Comparison of ENCODE assay signal across 23 cellular contexts in genomic region chr18:53165770-53166169, GRCh38.
DNase-seq lines count a peak whose midpoint lies in the region; ATAC-seq and TF ChIP-seq lines count a peak whose summit lies in the region.
"Had no signal": no experiment of that assay in that cellular context is flagged by ENCODE, and none has a peak within 500 bp of the region (broad histone marks: within the 10 kb centered on the region; RNA-seq: fewer than 3 reads in every experiment).

No MANE protein-coding gene starts in this region.

- no peak overlapping the region for H3K9ac ChIP-seq in MM.1S (ENCODE audit: low read length)

- H3K27ac ChIP-seq in MM.1S (ENCODE audit: low read length) (no peak overlapping the region), gastroesophageal sphincter (no peak overlapping the region)
- H3K27ac ChIP-seq: SK-N-MC had no signal

- no peak for TF ChIP-seq EP300 in gastroesophageal sphincter (IDR thresholded peaks at IDR 0.05)

- TF ChIP-seq POLR2A in gastroesophageal sphincter (IDR thresholded peaks at IDR 0.05), result no peak

- no peak overlapping the region for H2AFZ ChIP-seq in MM.1S (ENCODE audit: low read length)

- no peak for TF ChIP-seq CTCF in MM.1S (IDR thresholded peaks at IDR 0.05; ENCODE audit: low read length)
- TF ChIP-seq CTCF in gastroesophageal sphincter (IDR thresholded peaks at IDR 0.05), result no peak

- no peaks in the 10 kb centered on the region for H3F3A ChIP-seq in MM.1S (ENCODE audit: insufficient read depth, low read length)

- H3K9me3 ChIP-seq in MM.1S (replicated peaks; ENCODE audit: insufficient read depth, low read length), result no peaks in the 10 kb centered on the region
- no peaks in the 10 kb centered on the region for H3K9me3 ChIP-seq in gastroesophageal sphincter
- H3K9me3 ChIP-seq: Caco-2 had no signal

- H3K27me3 ChIP-seq in MM.1S (replicated peaks; ENCODE audit: insufficient read depth, low read length) (no peaks in the 10 kb centered on the region), gastroesophageal sphincter (no peaks in the 10 kb centered on the region)

- peak; percentile 93 for ATAC-seq in GM18867 (IDR thresholded peaks at IDR 0.05; ENCODE audit: unreplicated experiment)
- ATAC-seq in GM21717 (IDR thresholded peaks at IDR 0.05; ENCODE audit: unreplicated experiment), result peak; percentile 61
- ATAC-seq in gastroesophageal sphincter, result no peak

- no peaks in the 10 kb centered on the region for H3K4me1 ChIP-seq in MM.1S (ENCODE audit: low read length)
- no peaks in the 10 kb centered on the region for H3K4me1 ChIP-seq in gastroesophageal sphincter
- H3K4me1 ChIP-seq: Caco-2 had no signal

- H3K79me2 ChIP-seq in MM.1S (ENCODE audit: low read length), result no peaks in the 10 kb centered on the region

- 44 to 65% methylated on average over 1 of the region's 1 CpG for WGBS in gastroesophageal sphincter (ENCODE audit: low coverage in 1 of 2), 2 donors

- H3K4me2 ChIP-seq in MM.1S (ENCODE audit: low read depth, low read length), result no peak overlapping the region

- H4K20me1 ChIP-seq in MM.1S (ENCODE audit: insufficient read depth, low read length), result no peaks in the 10 kb centered on the region

- H3K4me3 ChIP-seq in MM.1S (ENCODE audit: low read length), result no peak overlapping the region
- no peak overlapping the region for H3K4me3 ChIP-seq in gastroesophageal sphincter
- H3K4me3 ChIP-seq: SK-N-MC had no signal

- DNase-seq in MM.1S, result peak; percentile 7
- no peak for DNase-seq in DMS153 (lab: John Stamatoyannopoulos, UW)
- DNase-seq in COLO668 (lab: John Stamatoyannopoulos, UW; ENCODE audit: unreplicated experiment), result no peak
- DNase-seq in NOMO-1 (lab: John Stamatoyannopoulos, UW; ENCODE audit: unreplicated experiment in 2 of 2), result no peak
- DNase-seq: C1 segment of cervical spinal cord; Caco-2; CD4-positive, alpha-beta memory T cell; DMS 273 treated with DMSO at 0.1 percent for 48 hours; DMS79 treated with DMSO at 0.1 percent for 48 hours; GF-D8; KBM-7; NCI-H1048; NCI-H1417; NCI-H1694 treated with DMSO at 0.1 percent for 48 hours; NCI-H2081; NCI-H2227 treated with DMSO at 0.1 percent for 48 hours; NCI-H526 treated with DMSO at 0.1 percent for 48 hours; SIG-M5; T-helper 9 cell had no signal

- H3K36me3 ChIP-seq in MM.1S (replicated peaks; ENCODE audit: insufficient read depth, low read length) (no peaks in the 10 kb centered on the region), gastroesophageal sphincter (no peaks in the 10 kb centered on the region)

- H3K9me2 ChIP-seq in MM.1S (replicated peaks; ENCODE audit: insufficient read depth, low read length), result no peaks in the 10 kb centered on the region
